Comparison of ENCODE assay signal across 13 cellular contexts in genomic region chr17:9244066-9245052, GRCh38.
A peak's percentile ranks its signal among the peaks of the same experiment; 100 is the strongest.
DNase-seq lines count a peak whose midpoint lies in the region; ATAC-seq and TF ChIP-seq lines count a peak whose summit lies in the region.
"Had no signal": no experiment of that assay in that cellular context is flagged by ENCODE, and none has a peak within 500 bp of the region (broad histone marks: within the 10 kb centered on the region; RNA-seq: fewer than 3 reads in every experiment).

No MANE protein-coding gene starts in this region.

- H3K4me1 Mint-ChIP-seq in MCF 10A (ENCODE audit: insufficient read depth, unreplicated experiment), result no peaks in the 10 kb centered on the region

- H3K27me3 ChIP-seq in GM23248 (replicated peaks; ENCODE audit: insufficient read depth) (no peaks in the 10 kb centered on the region), brain microvascular endothelial cell (replicated peaks) (no peaks in the 10 kb centered on the region), right cardiac atrium (ENCODE audit: control insufficient read depth, insufficient read depth) (no peaks in the 10 kb centered on the region)

- no peaks in the 10 kb centered on the region for H3K79me2 ChIP-seq in GM23248 (ENCODE audit: insufficient read depth)

- no peaks in the 10 kb centered on the region for H4K20me1 ChIP-seq in GM23248 (ENCODE audit: insufficient read depth)

- H3K27ac ChIP-seq in GM23248 (peak overlapping the region; percentile 35; the same call in 1 of the 2 replicates), brain microvascular endothelial cell (no peak overlapping the region), right cardiac atrium (ENCODE audit: low read length) (peak overlapping the region; percentile 51)

- in situ Hi-C loops in GM23248 (cut with MboI), result no loop called here
- in situ Hi-C loops in brain microvascular endothelial cell (cut with HindIII; ENCODE audit: low pct_ligation_motif_present, low sequenced_read_pairs), result no loop called here

- H3K9me3 ChIP-seq in GM23248 (ENCODE audit: low read depth), result no peaks in the 10 kb centered on the region
- no peaks in the 10 kb centered on the region for H3K9me3 ChIP-seq in right cardiac atrium (ENCODE audit: control insufficient read depth, low read length)

- H3K9ac ChIP-seq in GM23248, result peak overlapping the region; percentile 20; the same call in 1 of the 2 replicates

- DNase-seq in GM23248, result peak; percentile 82
- peak; percentile 50 for DNase-seq in brain microvascular endothelial cell
- DNase-seq in right cardiac atrium, result peak; percentile 68 to 83 (median 78)
- peak; percentile 42 for DNase-seq in superior temporal gyrus (ENCODE audit: extremely low spot score)
- DNase-seq in activated naive CD4-positive, alpha-beta T cell treated with Interleukin-2 at 50 U/mL for 16 hours, result no peak
- DNase-seq in MCF 10A (ENCODE audit: unreplicated experiment), result no peak
- no peak for DNase-seq in 8988T
- DNase-seq: activated CD4-positive, alpha-beta T cell treated with anti-CD3 and anti-CD28 coated beads, Interleukin-2, amount 10 ng/mL, durations not matched to agents 7 days and 5 days; NCI-H524 treated with DMSO at 0.1 percent for 48 hours; stimulated activated naive CD8-positive, alpha-beta T cell treated with anti-CD3 and anti-CD28 coated beads, Interleukin-15, amount 100 ng/mL, for 72 hours had no signal

- intact Hi-C loops in right cardiac atrium (cut with DNase I), result no loop called here
- intact Hi-C loops in MCF 10A (cut with micrococcal nuclease), result no loop called here

- CTCF ChIA-PET in MCF 10A (lab: Yijun Ruan, JAX), result no interaction called here

- H3K27ac Mint-ChIP-seq in MCF 10A (ENCODE audit: low read depth, unreplicated experiment), result no peak overlapping the region
- H3K27ac Mint-ChIP-seq: activated CD4-positive, alpha-beta T cell treated with anti-CD3 and anti-CD28 coated beads, Interleukin-2, amount 10 ng/mL, durations not matched to agents 7 days and 5 days; natural killer cell treated with Interleukin-12 subunit alpha and Interleukin-12 subunit beta and Interleukin-15 and Interleukin-18, amount 100 ng/mL, for 72 hours; stimulated activated naive CD8-positive, alpha-beta T cell treated with anti-CD3 and anti-CD28 coated beads, Interleukin-15, amount 100 ng/mL, for 72 hours had no signal

- H3K4me2 ChIP-seq in GM23248 (ENCODE audit: unreplicated experiment), result no peak overlapping the region

- H3K4me3 ChIP-seq in GM23248 (no peak overlapping the region), brain microvascular endothelial cell (ENCODE audit: low read depth, low read length) (no peak overlapping the region), right cardiac atrium (ENCODE audit: low read length) (no peak overlapping the region)

- H3K36me3 ChIP-seq in GM23248 (ENCODE audit: low read depth), result no peaks in the 10 kb centered on the region
- no peaks in the 10 kb centered on the region for H3K36me3 ChIP-seq in brain microvascular endothelial cell (replicated peaks)

- no peaks in the 10 kb centered on the region for H3K9me3 Mint-ChIP-seq in MCF 10A (ENCODE audit: unreplicated experiment)
- H3K9me3 Mint-ChIP-seq: activated CD4-positive, alpha-beta T cell treated with anti-CD3 and anti-CD28 coated beads, Interleukin-2, amount 10 ng/mL, durations not matched to agents 7 days and 5 days; natural killer cell treated with Interleukin-12 subunit alpha and Interleukin-12 subunit beta and Interleukin-15 and Interleukin-18, amount 100 ng/mL, for 72 hours; stimulated activated naive CD8-positive, alpha-beta T cell treated with anti-CD3 and anti-CD28 coated beads, Interleukin-15, amount 100 ng/mL, for 72 hours had no signal

- 29 to 30% methylated on average over 21 of the region's 21 CpGs for WGBS in GM23248 (ENCODE audit: low coverage in 1 of 2, low lambda C conversion rate in 2 of 2, missing lambda C conversion rate in 2 of 2), 2 experiments
- WGBS in right cardiac atrium, result 64% methylated on average over 21 of the region's 21 CpGs

- no peaks in the 10 kb centered on the region for H3K27me3 Mint-ChIP-seq in MCF 10A (ENCODE audit: insufficient read depth, unreplicated experiment)
- H3K27me3 Mint-ChIP-seq: activated CD4-positive, alpha-beta T cell treated with anti-CD3 and anti-CD28 coated beads, Interleukin-2, amount 10 ng/mL, durations not matched to agents 7 days and 5 days; natural killer cell treated with Interleukin-12 subunit alpha and Interleukin-12 subunit beta and Interleukin-15 and Interleukin-18, amount 100 ng/mL, for 72 hours; stimulated activated naive CD8-positive, alpha-beta T cell treated with anti-CD3 and anti-CD28 coated beads, Interleukin-15, amount 100 ng/mL, for 72 hours had no signal

- POLR2A ChIA-PET in MCF 10A (lab: Yijun Ruan, JAX), result no interaction called here

- H3F3A ChIP-seq in GM23248 (ENCODE audit: insufficient read depth), result no peaks in the 10 kb centered on the region

- H3K4me1 ChIP-seq in GM23248 (ENCODE audit: insufficient read depth) (peaks cover 12% of the 10 kb centered on the region), right cardiac atrium (ENCODE audit: control insufficient read depth, insufficient read depth, low read length) (peaks cover 10% of the 10 kb centered on the region)

- no peak for ATAC-seq in right cardiac atrium
- ATAC-seq in HG02938 (IDR thresholded peaks at IDR 0.05; ENCODE audit: unreplicated experiment), result no peak
- ATAC-seq: natural killer cell treated with Interleukin-12 subunit alpha and Interleukin-12 subunit beta and Interleukin-15 and Interleukin-18, amount 100 ng/mL, for 72 hours; SK-N-SH treated with all-trans-retinoic acid at 6 μM for 48 hours; stimulated activated naive CD8-positive, alpha-beta T cell treated with anti-CD3 and anti-CD28 coated beads, Interleukin-15, amount 100 ng/mL, for 72 hours had no signal

- TF ChIP-seq CTCF in brain microvascular endothelial cell (IDR thresholded peaks at IDR 0.05; ENCODE audit: low read depth, low read length, missing control alignments) (no peak), MCF 10A (IDR thresholded peaks at IDR 0.05; ENCODE audit: unreplicated experiment) (no peak)

- H3K9me2 ChIP-seq in GM23248 (ENCODE audit: insufficient read depth), result no peaks in the 10 kb centered on the region

- H3K4me3 Mint-ChIP-seq in MCF 10A (ENCODE audit: unreplicated experiment), result no peak overlapping the region
- H3K4me3 Mint-ChIP-seq: activated CD4-positive, alpha-beta T cell treated with anti-CD3 and anti-CD28 coated beads, Interleukin-2, amount 10 ng/mL, durations not matched to agents 7 days and 5 days; natural killer cell treated with Interleukin-12 subunit alpha and Interleukin-12 subunit beta and Interleukin-15 and Interleukin-18, amount 100 ng/mL, for 72 hours; stimulated activated naive CD8-positive, alpha-beta T cell treated with anti-CD3 and anti-CD28 coated beads, Interleukin-15, amount 100 ng/mL, for 72 hours had no signal

- no peaks in the 10 kb centered on the region for H3K36me3 Mint-ChIP-seq in MCF 10A (ENCODE audit: insufficient read depth, unreplicated experiment)
- H3K36me3 Mint-ChIP-seq: natural killer cell treated with Interleukin-12 subunit alpha and Interleukin-12 subunit beta and Interleukin-15 and Interleukin-18, amount 100 ng/mL, for 72 hours had no signal

- BruUV-seq in MCF 10A (replicated peaks; lab: Mats Ljungman, UMichigan), result no TSS peak

- H2AFZ ChIP-seq in GM23248, result no peak overlapping the region

Comparison
In these comparisons a context has a peak if more than half of its experiments do, and no peak if none do; other contexts are left out.
1. DNase-seq: peak in GM23248 (single experiment), brain microvascular endothelial cell (single experiment), right cardiac atrium (3 of 3) and superior temporal gyrus (single experiment); none in activated naive CD4-positive, alpha-beta T cell treated with Interleukin-2 at 50 U/mL for 16 hours (single experiment), MCF 10A (single experiment) and 8988T (single experiment).